15 cellular contexts compared by ENCODE assay signal in the genomic region with DNA sequence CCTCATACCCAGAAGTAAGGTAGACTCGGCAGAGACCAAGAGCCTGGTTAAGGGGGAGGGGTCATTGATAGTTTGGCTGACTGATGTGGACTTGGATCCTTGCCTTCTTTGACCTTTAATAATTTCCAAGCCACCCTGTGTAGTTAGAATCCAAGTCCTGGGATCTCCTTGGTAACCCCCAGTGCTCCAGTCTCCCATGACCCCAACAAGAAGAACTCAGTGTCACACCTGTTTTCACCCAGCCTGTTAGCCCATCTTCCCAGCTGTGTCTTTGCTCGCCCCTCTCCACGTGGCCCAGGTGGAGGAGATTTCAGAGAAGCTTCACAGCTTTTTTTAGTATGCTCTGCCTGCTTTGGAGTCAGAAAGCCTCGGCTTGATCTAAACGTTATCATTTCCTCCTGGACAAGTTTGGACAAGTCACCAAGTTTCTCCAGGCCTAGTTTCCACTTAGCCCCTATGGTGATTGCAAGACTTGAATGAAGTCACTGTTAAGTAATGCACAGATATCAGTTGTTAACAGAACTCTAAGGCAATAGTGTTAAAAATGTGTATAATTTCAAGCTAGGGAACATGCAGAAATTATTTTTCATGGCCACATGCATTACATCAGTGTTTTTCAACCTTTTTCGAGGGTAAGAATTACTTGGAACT.
"Had no signal": no experiment of that assay in that cellular context is flagged by ENCODE, and none has a peak within 500 bp of the region (broad histone marks: within the 10 kb centered on the region; RNA-seq: fewer than 3 reads in every experiment).

No MANE protein-coding gene starts in this region.

- H3K9ac ChIP-seq: parathyroid adenoma had no signal

- DNase-seq: activated CD4-positive, alpha-beta T cell treated with anti-CD3 and anti-CD28 coated beads, Interleukin-2, amount 10 ng/mL, durations not matched to agents 7 days and 5 days; activated naive CD4-positive, alpha-beta T cell treated with anti-CD3 and anti-CD28 coated beads for 36 hours; activated T-cell treated with anti-CD3 and anti-CD28 coated beads for 4 hours; foreskin melanocyte; heart right ventricle; left ventricle myocardium inferior; stimulated activated CD4-positive, alpha-beta T cell treated with anti-CD3 and anti-CD28 coated beads, Interleukin-15, amount 100 ng/mL, for 24 hours; stimulated activated CD4-positive, alpha-beta T cell treated with anti-CD3 and anti-CD28 coated beads, Interleukin-4, amount 100 ng/mL, for 24 hours; T-helper 1 cell; tibial artery had no signal

- H3K4me3 ChIP-seq: heart right ventricle, left ventricle myocardium inferior, tibial artery had no signal

- H3K27me3 ChIP-seq: heart right ventricle, tibial artery had no signal

- H3K27me3 Mint-ChIP-seq: activated T-helper 17 cell treated with anti-CD3 and anti-CD28 coated beads, Interleukin-2, amount 50 U/mL, for 72 hours had no signal

- H3K4me3 Mint-ChIP-seq: activated CD4-positive, alpha-beta T cell treated with anti-CD3 and anti-CD28 coated beads, Interleukin-2, amount 10 ng/mL, durations not matched to agents 7 days and 5 days; activated naive CD4-positive, alpha-beta T cell treated with anti-CD3 and anti-CD28 coated beads for 36 hours; activated T-helper 17 cell treated with anti-CD3 and anti-CD28 coated beads, Interleukin-2, amount 50 U/mL, for 72 hours; central memory CD8-positive, alpha-beta T cell; dendritic cell treated with granulocyte-macrophage colony-stimulating factor and Interleukin-4, amounts not matched to agents 40 ng/mL and 50 ng/mL, for 4 days had no signal

- H3K36me3 ChIP-seq: heart right ventricle, left ventricle myocardium inferior, tibial artery had no signal

- H3K9me3 ChIP-seq: left ventricle myocardium inferior, tibial artery had no signal

- H3K27ac ChIP-seq: heart right ventricle, left ventricle myocardium inferior, parathyroid adenoma, tibial artery had no signal

- H3K79me2 ChIP-seq: parathyroid adenoma had no signal

- H3K9me3 Mint-ChIP-seq: activated CD4-positive, alpha-beta T cell treated with anti-CD3 and anti-CD28 coated beads, Interleukin-2, amount 10 ng/mL, durations not matched to agents 7 days and 5 days; activated T-helper 17 cell treated with anti-CD3 and anti-CD28 coated beads, Interleukin-2, amount 50 U/mL, for 72 hours; dendritic cell treated with granulocyte-macrophage colony-stimulating factor and Interleukin-4, amounts not matched to agents 40 ng/mL and 50 ng/mL, for 4 days had no signal

- H3K4me1 ChIP-seq: parathyroid adenoma, tibial artery had no signal

- ATAC-seq: activated T-helper 17 cell treated with anti-CD3 and anti-CD28 coated beads, Interleukin-2, amount 50 U/mL, for 72 hours; esophagus mucosa had no signal

- H2AFZ ChIP-seq: parathyroid adenoma had no signal

- H3K27ac Mint-ChIP-seq: activated CD4-positive, alpha-beta T cell treated with anti-CD3 and anti-CD28 coated beads, Interleukin-2, amount 10 ng/mL, durations not matched to agents 7 days and 5 days; activated naive CD4-positive, alpha-beta T cell treated with anti-CD3 and anti-CD28 coated beads for 36 hours; activated T-helper 17 cell treated with anti-CD3 and anti-CD28 coated beads, Interleukin-2, amount 50 U/mL, for 72 hours; dendritic cell treated with granulocyte-macrophage colony-stimulating factor and Interleukin-4, amounts not matched to agents 40 ng/mL and 50 ng/mL, for 4 days had no signal
